20 cellular contexts compared by ENCODE assay signal in the genomic region with DNA sequence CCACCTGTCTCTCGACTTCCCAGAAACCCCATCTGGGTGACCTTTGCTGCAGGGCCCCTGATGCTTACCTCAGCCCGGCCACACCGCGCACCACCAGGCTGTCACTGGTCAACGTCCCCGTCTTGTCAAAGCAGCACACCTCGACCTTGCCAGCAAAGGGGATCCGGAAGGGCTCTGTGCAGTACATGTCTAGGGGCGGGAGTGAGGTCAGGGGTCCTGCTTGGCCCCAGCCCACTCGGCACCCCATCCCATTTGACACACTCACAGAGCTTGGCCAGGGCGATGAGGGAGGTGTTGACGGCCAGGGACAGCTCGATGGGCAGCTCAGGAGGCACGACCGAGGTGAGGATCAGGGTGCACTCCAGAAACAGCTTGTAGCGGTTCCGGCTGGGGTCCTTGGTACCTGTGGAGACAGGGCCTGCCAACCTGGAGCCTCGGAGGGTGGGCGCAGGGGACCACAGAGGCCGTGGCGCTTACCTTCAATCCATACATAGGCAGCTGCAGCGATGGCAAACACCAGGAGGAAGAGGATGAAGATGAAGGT.
"Had no signal": no experiment of that assay in that cellular context is flagged by ENCODE, and none has a peak within 500 bp of the region (broad histone marks: within the 10 kb centered on the region; RNA-seq: fewer than 3 reads in every experiment).

No MANE protein-coding gene starts in this region.

- H3K9me3 ChIP-seq: adrenal gland, esophagus squamous epithelium, ovary, psoas muscle, right lobe of liver, testis had no signal

- DNase-seq: activated CD4-positive, alpha-beta T cell treated with anti-CD3 and anti-CD28 coated beads for 36 hours; activated CD8-positive, alpha-beta memory T cell treated with anti-CD3 and anti-CD28 coated beads, Interleukin-2, amount 50 U/mL, for 4 hours; activated effector memory CD4-positive, alpha-beta T cell treated with anti-CD3 and anti-CD28 coated beads, Interleukin-2, amount 50 U/mL, for 16 hours; activated T-cell treated with anti-CD3 and anti-CD28 coated beads, Interleukin-2, amount 50 U/mL, for 48 hours; effector CD4-positive, alpha-beta T cell; esophagus squamous epithelium; midbrain; nephron progenitor cell; small intestine; stimulated activated CD4-positive, alpha-beta T cell treated with anti-CD3 and anti-CD28 coated beads, Interleukin-4, amount 100 ng/mL, for 24 hours; testis had no signal

- H3K27ac ChIP-seq: adrenal gland, esophagus squamous epithelium, hepatocyte, ovary, psoas muscle, right lobe of liver, testis had no signal

- H3K4me3 ChIP-seq: adrenal gland, esophagus squamous epithelium, hepatocyte, lung, ovary, psoas muscle, right lobe of liver, testis had no signal

- H3K27me3 ChIP-seq: adrenal gland, esophagus squamous epithelium, hepatocyte, ovary, right lobe of liver, testis had no signal

- H3K4me1 ChIP-seq: adrenal gland, psoas muscle, right lobe of liver, testis had no signal

- ATAC-seq: activated CD4-positive, alpha-beta T cell treated with anti-CD3 and anti-CD28 coated beads for 36 hours; left colon; psoas muscle; right lobe of liver; stimulated activated memory B cell treated with anti-CD40 and anti-IgM and Interleukin-4, amounts not matched to agents 10 μg/mL and 1 μg/mL and 100 μg/mL, for 72 hours; WTC11 had no signal

- H3K36me3 ChIP-seq: ovary had no signal
